In genomic region chr9:127761491-127761904, GRCh38 we compare ENCODE assay signal across 2 cellular contexts.
TF ChIP-seq lines count a peak whose summit lies in the region.

No MANE protein-coding gene starts in this region.

TF ChIP-seq in SK-N-SH, 30 proteins besides CTCF, POLR2A, EP300 and RAD21:
- TF ChIP-seq GATA2 (CRISPR knock-in tag; IDR thresholded peaks at IDR 0.05) (peak; percentile 56), MAX (IDR thresholded peaks at IDR 0.05; ENCODE audit: low read depth) (no peak)

TF ChIP-seq in SK-N-SH treated with all-trans-retinoic acid at 6 μM for 48 hours, 23 proteins besides CTCF, POLR2A, EP300 and RAD21:
- TF ChIP-seq CSRNP3 (CRISPR knock-in tag; IDR thresholded peaks at IDR 0.05) (no peak), ARNTL (CRISPR knock-in tag; IDR thresholded peaks at IDR 0.05; ENCODE audit: borderline replicate concordance, low read depth) (no peak), RARB (CRISPR knock-in tag; IDR thresholded peaks at IDR 0.05) (no peak), ZFP3 (CRISPR knock-in tag; IDR thresholded peaks at IDR 0.05) (no peak), ESRRG (CRISPR knock-in tag; IDR thresholded peaks at IDR 0.05) (no peak), OSR1 (CRISPR knock-in tag; IDR thresholded peaks at IDR 0.05) (no peak), ZNF8 (CRISPR knock-in tag; IDR thresholded peaks at IDR 0.05) (no peak), ISL1 (CRISPR knock-in tag; IDR thresholded peaks at IDR 0.05) (no peak), ZFP30 (CRISPR knock-in tag; IDR thresholded peaks at IDR 0.05) (no peak), TOX (CRISPR knock-in tag; IDR thresholded peaks at IDR 0.05; ENCODE audit: borderline replicate concordance) (no peak), BACH2 (CRISPR knock-in tag; IDR thresholded peaks at IDR 0.05; ENCODE audit: borderline replicate concordance) (no peak), GLIS3 (CRISPR knock-in tag; IDR thresholded peaks at IDR 0.05) (no peak), CSDC2 (CRISPR knock-in tag; IDR thresholded peaks at IDR 0.05) (no peak), ZNF565 (CRISPR knock-in tag; conservative IDR thresholded peaks at IDR 0.05; ENCODE audit: low read depth) (no peak), PATZ1 (CRISPR knock-in tag; IDR thresholded peaks at IDR 0.05; ENCODE audit: borderline replicate concordance) (no peak), ZNF70 (CRISPR knock-in tag; IDR thresholded peaks at IDR 0.05) (no peak), TSHZ2 (CRISPR knock-in tag; IDR thresholded peaks at IDR 0.05) (no peak)
